13 cellular contexts compared by ENCODE assay signal in the genomic region with DNA sequence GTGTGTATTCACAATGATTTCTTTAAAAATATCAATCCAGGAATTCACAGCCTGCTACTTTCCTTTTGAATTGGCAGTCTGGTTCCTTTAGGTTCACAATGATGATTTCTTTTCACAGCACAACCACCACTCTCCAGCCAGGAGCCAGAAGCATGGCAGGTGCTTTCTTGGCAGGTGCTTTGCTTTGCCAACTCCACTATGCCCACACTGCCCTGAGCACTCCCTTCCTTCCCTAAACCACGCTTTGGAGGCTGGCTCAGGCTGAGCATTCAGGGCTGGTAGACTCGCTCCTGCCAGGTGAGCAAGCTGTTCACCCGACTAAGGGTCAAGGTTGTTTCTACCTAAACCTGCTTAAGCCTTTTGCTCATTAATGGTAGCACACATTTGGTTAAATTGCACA.
"Had no signal": no experiment of that assay in that cellular context is flagged by ENCODE, and none has a peak within 500 bp of the region (broad histone marks: within the 10 kb centered on the region; RNA-seq: fewer than 3 reads in every experiment).

No MANE protein-coding gene starts in this region.

- H3K27me3 Mint-ChIP-seq: activated CD4-positive, alpha-beta memory T cell treated with anti-CD3 and anti-CD28 coated beads, Interleukin-2, amount 10 ng/mL, durations not matched to agents 7 days and 5 days had no signal

- H3K4me3 Mint-ChIP-seq: activated CD4-positive, alpha-beta memory T cell treated with anti-CD3 and anti-CD28 coated beads, Interleukin-2, amount 10 ng/mL, durations not matched to agents 7 days and 5 days had no signal

- DNase-seq: activated CD4-positive, alpha-beta memory T cell treated with anti-CD3 and anti-CD28 coated beads, Interleukin-2, amount 10 ng/mL, durations not matched to agents 7 days and 5 days; activated CD4-positive, alpha-beta T cell treated with anti-CD3 and anti-CD28 coated beads for 1 hour; central memory CD4-positive, alpha-beta T cell; hippocampal formation; occipital lobe; psoas muscle; right lobe of liver; spleen; stimulated activated CD4-positive, alpha-beta T cell treated with anti-CD3 and anti-CD28 coated beads, Interleukin-1b, Interleukin-23, amount 100 ng/mL, for 48 hours; stimulated activated naive CD4-positive, alpha-beta T cell; SW 1271; T-helper 9 cell; trophoblast cell had no signal

- ATAC-seq: psoas muscle, right lobe of liver had no signal

- H3K27ac Mint-ChIP-seq: activated CD4-positive, alpha-beta memory T cell treated with anti-CD3 and anti-CD28 coated beads, Interleukin-2, amount 10 ng/mL, durations not matched to agents 7 days and 5 days had no signal

- H3K9me3 Mint-ChIP-seq: activated CD4-positive, alpha-beta memory T cell treated with anti-CD3 and anti-CD28 coated beads, Interleukin-2, amount 10 ng/mL, durations not matched to agents 7 days and 5 days had no signal
